Comparison of ENCODE assay signal across 1 cellular context in genomic region chr3:187041362-187042061, GRCh38.
A peak's percentile ranks its signal among the peaks of the same experiment; 100 is the strongest.
TF ChIP-seq lines count a peak whose summit lies in the region.

No MANE protein-coding gene starts in this region.

TF ChIP-seq in HepG2, 621 proteins besides CTCF, POLR2A, EP300 and RAD21 (continued from another document and continues in another):
- TF ChIP-seq ZBTB26 (CRISPR knock-in tag; IDR thresholded peaks at IDR 0.05; ENCODE audit: borderline replicate concordance) (0 out of 2 replicates have a peak, but pooled peaks have one; percentile 36), ZNF740 (CRISPR knock-in tag; IDR thresholded peaks at IDR 0.05) (no peak), ZNF737 (CRISPR knock-in tag; IDR thresholded peaks at IDR 0.05; ENCODE audit: borderline replicate concordance) (no peak), ZMAT3 (CRISPR knock-in tag; conservative IDR thresholded peaks at IDR 0.05) (no peak), ZNF205 (CRISPR knock-in tag; IDR thresholded peaks at IDR 0.05) (peak; percentile 55; the same call in 1 of the 2 replicates), SKIL (CRISPR knock-in tag; IDR thresholded peaks at IDR 0.05; ENCODE audit: borderline replicate concordance) (peak; percentile 85), GFI1 (CRISPR knock-in tag; IDR thresholded peaks at IDR 0.05; ENCODE audit: borderline replicate concordance) (peak; percentile 100), SNAPC5 (CRISPR knock-in tag; IDR thresholded peaks at IDR 0.05; ENCODE audit: borderline replicate concordance) (0 out of 2 replicates have a peak, but pooled peaks have one; percentile 35), ZBTB8A (CRISPR knock-in tag; IDR thresholded peaks at IDR 0.05; ENCODE audit: borderline replicate concordance, low read depth) (no peak), ZNF609 (CRISPR knock-in tag; IDR thresholded peaks at IDR 0.05; ENCODE audit: borderline replicate concordance) (peak; percentile 91), ZNF574 (CRISPR knock-in tag; IDR thresholded peaks at IDR 0.05) (no peak), ZNF703 (CRISPR knock-in tag; IDR thresholded peaks at IDR 0.05; ENCODE audit: borderline replicate concordance) (no peak), SMAD3 (CRISPR knock-in tag; IDR thresholded peaks at IDR 0.05) (0 out of 2 replicates have a peak, but pooled peaks have one; percentile 57), ZNF230 (CRISPR knock-in tag; IDR thresholded peaks at IDR 0.05) (no peak), FOXO1 (CRISPR knock-in tag; IDR thresholded peaks at IDR 0.05) (peak; percentile 91), MEF2D (CRISPR knock-in tag; IDR thresholded peaks at IDR 0.05) (peak; percentile 62), DR1 (CRISPR knock-in tag; IDR thresholded peaks at IDR 0.05) (no peak; the same call in 1 of the 2 replicates), IKZF4 (CRISPR knock-in tag; IDR thresholded peaks at IDR 0.05; ENCODE audit: borderline replicate concordance, low read depth, not compliant biosample characterization) (no peak), ZNF615 (CRISPR knock-in tag; IDR thresholded peaks at IDR 0.05; ENCODE audit: borderline replicate concordance) (no peak), SNAPC4 (CRISPR knock-in tag; IDR thresholded peaks at IDR 0.05) (no peak), NR0B2 (CRISPR knock-in tag; IDR thresholded peaks at IDR 0.05) (no peak), STAG1 (CRISPR knock-in tag; IDR thresholded peaks at IDR 0.05) (no peak), ARID3A (IDR thresholded peaks at IDR 0.05; ENCODE audit: low read depth, low read length) (peak; percentile 95), GATA4 (IDR thresholded peaks at IDR 0.05; ENCODE audit: borderline replicate concordance, low read depth) (peak; percentile 80; the same call in 1 of the 2 replicates), KLF13 (CRISPR knock-in tag; IDR thresholded peaks at IDR 0.05) (no peak), RNF219 (CRISPR knock-in tag; IDR thresholded peaks at IDR 0.05) (peak; percentile 55; the same call in 1 of the 2 replicates)
